19 cellular contexts compared by ENCODE assay signal in genomic region chr4:108531461-108531860, GRCh38.
DNase-seq lines count a peak whose midpoint lies in the region; ATAC-seq and TF ChIP-seq lines count a peak whose summit lies in the region.
"Had no signal": no experiment of that assay in that cellular context is flagged by ENCODE, and none has a peak within 500 bp of the region (broad histone marks: within the 10 kb centered on the region; RNA-seq: fewer than 3 reads in every experiment).

No MANE protein-coding gene starts in this region.

- peaks cover 76% of the 10 kb centered on the region for H3K4me1 Mint-ChIP-seq in activated T-cell treated with anti-CD3 and anti-CD28 coated beads, Interleukin-2, amount 50 U/mL, for 72 hours (ENCODE audit: low read depth)
- H3K4me1 Mint-ChIP-seq in T-cell: peaks cover 86 to 97% (median 88%) of the 10 kb centered on the region in 3 donors
- H3K4me1 Mint-ChIP-seq in neural crest cell: peaks cover 40% of the 10 kb centered on the region

- no peak for DNase-seq in activated T-cell treated with anti-CD3 and anti-CD28 coated beads, Interleukin-2, amount 50 U/mL, for 72 hours
- DNase-seq in activated T-cell treated with anti-CD3 and anti-CD28 coated beads, Interleukin-2, amount 50 U/mL, for 1 hour: no peak
- DNase-seq in T-cell: no peak
- DNase-seq in dermis blood vessel endothelial cell: peak; percentile 58
- no peak for DNase-seq in neural crest cell (ENCODE audit: low read depth, low spot score)
- no peak for DNase-seq in pons (ENCODE audit: low spot score)
- DNase-seq in NCI-H345 treated with DMSO at 0.1 percent for 48 hours (lab: John Stamatoyannopoulos, UW; ENCODE audit: unreplicated experiment): no peak
- DNase-seq: ACHN; activated CD4-positive, alpha-beta T cell treated with anti-CD3 and anti-CD28 coated beads for 48 hours; Karpas-422; mesenchymal stem cell; NCI-H1048; NCI-H2029; NCI-H510A; tibial artery had no signal

- H3K4me3 Mint-ChIP-seq in activated T-cell treated with anti-CD3 and anti-CD28 coated beads, Interleukin-2, amount 50 U/mL, for 72 hours: peak overlapping the region; percentile 71 to 80
- peak overlapping the region in 1 of 3 donors; percentile 65 for H3K4me3 Mint-ChIP-seq in T-cell
- H3K4me3 Mint-ChIP-seq in neural crest cell: no peak overlapping the region
- H3K4me3 Mint-ChIP-seq: nephron; stimulated activated memory B cell treated with anti-CD40 and anti-IgM and Interleukin-4, amounts not matched to agents 10 μg/mL and 1 μg/mL and 100 μg/mL, for 72 hours had no signal

- CTCF ChIA-PET in T-cell (lab: Charles Lee): interaction anchor here in 1 of 2 donors (1.1 kb wide), 1 partner anchor 13 kb away, joined by 5 read pairs; no protein-coding TSS in a partner anchor

- no peaks in the 10 kb centered on the region for H3K36me3 Mint-ChIP-seq in activated T-cell treated with anti-CD3 and anti-CD28 coated beads, Interleukin-2, amount 50 U/mL, for 72 hours (ENCODE audit: insufficient read depth in 2 of 2)
- no peaks in the 10 kb centered on the region for H3K36me3 Mint-ChIP-seq in T-cell
- H3K36me3 Mint-ChIP-seq in neural crest cell (ENCODE audit: low read depth): peaks cover 2% of the 10 kb centered on the region
- H3K36me3 Mint-ChIP-seq: stimulated activated memory B cell treated with anti-CD40 and anti-IgM and Interleukin-4, amounts not matched to agents 10 μg/mL and 1 μg/mL and 100 μg/mL, for 72 hours had no signal

- no peaks in the 10 kb centered on the region for H3K27me3 Mint-ChIP-seq in activated T-cell treated with anti-CD3 and anti-CD28 coated beads, Interleukin-2, amount 50 U/mL, for 72 hours (ENCODE audit: low read depth)
- no peaks in the 10 kb centered on the region for H3K27me3 Mint-ChIP-seq in T-cell
- H3K27me3 Mint-ChIP-seq in neural crest cell (ENCODE audit: low read depth): no peaks in the 10 kb centered on the region

- ATAC-seq in activated T-cell treated with anti-CD3 and anti-CD28 coated beads, Interleukin-2, amount 50 U/mL, for 72 hours (replicated peaks in 1 of 2): no peak
- ATAC-seq in T-cell (replicated peaks in 1 of 4): no peak
- no peak for ATAC-seq in GM21515 (IDR thresholded peaks at IDR 0.05; ENCODE audit: unreplicated experiment)
- ATAC-seq: stimulated activated memory B cell treated with anti-CD40 and anti-IgM and Interleukin-4, amounts not matched to agents 10 μg/mL and 1 μg/mL and 100 μg/mL, for 72 hours had no signal

- POLR2A ChIA-PET in T-cell (lab: Charles Lee): no interaction called here

- peak overlapping the region; percentile 91 for H3K27ac Mint-ChIP-seq in activated T-cell treated with anti-CD3 and anti-CD28 coated beads, Interleukin-2, amount 50 U/mL, for 72 hours
- H3K27ac Mint-ChIP-seq in T-cell (peak overlapping the region; percentile 21 to 80), neural crest cell (ENCODE audit: unreplicated experiment) (peak overlapping the region; percentile 32)
- H3K27ac Mint-ChIP-seq: nephron; progenitor cell of endocrine pancreas; stimulated activated memory B cell treated with anti-CD40 and anti-IgM and Interleukin-4, amounts not matched to agents 10 μg/mL and 1 μg/mL and 100 μg/mL, for 72 hours had no signal

- TF ChIP-seq CTCF in neural crest cell (conservative IDR thresholded peaks at IDR 0.05): no peak

- H3K9me3 Mint-ChIP-seq in activated T-cell treated with anti-CD3 and anti-CD28 coated beads, Interleukin-2, amount 50 U/mL, for 72 hours: no peaks in the 10 kb centered on the region
- H3K9me3 Mint-ChIP-seq in T-cell: peaks cover 0 to 6% (median 0%) of the 10 kb centered on the region in 3 donors
- peaks cover 4% of the 10 kb centered on the region for H3K9me3 Mint-ChIP-seq in neural crest cell
- H3K9me3 Mint-ChIP-seq: nephron; stimulated activated memory B cell treated with anti-CD40 and anti-IgM and Interleukin-4, amounts not matched to agents 10 μg/mL and 1 μg/mL and 100 μg/mL, for 72 hours had no signal

Comparison
In these comparisons a context has a peak if more than half of its experiments do, and no peak if none do; other contexts are left out.
1. H3K27ac Mint-ChIP-seq: peak in every context shown above with its lines; median percentile 91 in activated T-cell treated with anti-CD3 and anti-CD28 coated beads, Interleukin-2, amount 50 U/mL, for 72 hours; 50 in T-cell; 32 in neural crest cell.